ENCODE assay signal across 24 cellular contexts in genomic region chr7:148633761-148634160, GRCh38. TPM values are rescaled to one million over a fixed set of nuclear protein-coding genes. Genes with fewer than 3 reads are reported as not detected.
DNase-seq lines count a peak whose midpoint lies in the region; ATAC-seq, FAIRE-seq and TF ChIP-seq lines count a peak whose summit lies in the region.
"Had no signal": no experiment of that assay in that cellular context is flagged by ENCODE, and none has a peak within 500 bp of the region (broad histone marks: within the 10 kb centered on the region; RNA-seq: fewer than 3 reads in every experiment).

No MANE protein-coding gene starts in this region.

- H3K4me1 ChIP-seq in SK-N-SH (ENCODE audit: control insufficient read depth in 1 of 2, insufficient read depth in 2 of 2, low read depth in 1 of 2, low read length in 1 of 2) (peaks cover 0 to 2% of the 10 kb centered on the region in 2 experiments; a peak in 1 of 4 replicates), osteoblast (ENCODE audit: insufficient read depth, low read length) (no peaks in the 10 kb centered on the region), kidney (ENCODE audit: control insufficient read depth in 1 of 2, insufficient read depth in 1 of 2, low read depth in 1 of 2, low read length in 2 of 2) (no peaks in the 10 kb centered on the region)
- H3K4me1 ChIP-seq: SJCRH30 had no signal

- no peak for TF ChIP-seq CTCF in SK-N-SH (IDR thresholded peaks at IDR 0.05)
- TF ChIP-seq CTCF in osteoblast (IDR thresholded peaks at IDR 0.05; ENCODE audit: extremely low read depth, low read depth, low read length), result no peak
- no peak for TF ChIP-seq CTCF in kidney (IDR thresholded peaks at IDR 0.05; ENCODE audit: borderline replicate concordance, extremely low read depth, insufficient read depth)

- CTCF ChIA-PET in SK-N-SH (lab: Yijun Ruan, JAX), result interaction anchor here (0.7 to 1.5 kb wide), 3 partner anchors 9 to 25 kb away, joined by 4 read pairs; no protein-coding TSS in a partner anchor

- H3K36me3 ChIP-seq in SK-N-SH (replicated peaks in 1 of 2; ENCODE audit: control insufficient read depth in 1 of 2, insufficient read depth in 2 of 2, low read length in 1 of 2) (no peaks in the 10 kb centered on the region), osteoblast (ENCODE audit: insufficient read depth, low read length) (no peaks in the 10 kb centered on the region), kidney (ENCODE audit: control insufficient read depth in 1 of 2, insufficient read depth in 2 of 2, low read length in 2 of 2) (no peaks in the 10 kb centered on the region)
- H3K36me3 ChIP-seq: SJCRH30 had no signal

- POLR2A ChIA-PET in SK-N-SH (lab: Yijun Ruan, JAX), result no interaction called here

- H2AFZ ChIP-seq in SK-N-SH (ENCODE audit: low read depth), result no peak overlapping the region
- H2AFZ ChIP-seq in osteoblast (ENCODE audit: low read length), result no peak overlapping the region

- H3K27me3 ChIP-seq in SK-N-SH (ENCODE audit: insufficient read depth) (no peaks in the 10 kb centered on the region), osteoblast (ENCODE audit: insufficient read depth, low read length) (peaks cover 18% of the 10 kb centered on the region)
- H3K27me3 ChIP-seq: SJCRH30 had no signal

- TF ChIP-seq EP300 in SK-N-SH (IDR thresholded peaks at IDR 0.05; ENCODE audit: borderline replicate concordance in 1 of 2, low read depth in 1 of 2, low read length in 1 of 2), result no peak

- ATAC-seq in SK-N-SH treated with all-trans-retinoic acid at 6 μM for 48 hours (peak; percentile 25; the same call in 2 of the 3 replicates), GM21381 (IDR thresholded peaks at IDR 0.05; ENCODE audit: unreplicated experiment) (peak; percentile 73), GM21619 (IDR thresholded peaks at IDR 0.05; ENCODE audit: unreplicated experiment) (no peak), GM19328 (IDR thresholded peaks at IDR 0.05; ENCODE audit: unreplicated experiment) (no peak)
- ATAC-seq: CD8-positive, alpha-beta T cell; Panc1 had no signal

- no peak overlapping the region for H3K4me3 ChIP-seq in SK-N-SH (ENCODE audit: low read depth in 2 of 2, low read length in 1 of 2)
- no peak overlapping the region for H3K4me3 ChIP-seq in osteoblast (ENCODE audit: insufficient read depth, low read length)
- no peak overlapping the region for H3K4me3 ChIP-seq in kidney (ENCODE audit: low read length in 2 of 2)
- H3K4me3 ChIP-seq: SJCRH30 had no signal

- no peaks in the 10 kb centered on the region for H3F3A ChIP-seq in SK-N-SH (replicated peaks; ENCODE audit: insufficient read depth)

- H3K27ac ChIP-seq in SK-N-SH (ENCODE audit: low read depth in 2 of 2, low read length in 1 of 2) (no peak overlapping the region), osteoblast (ENCODE audit: low read depth, low read length) (no peak overlapping the region), kidney (ENCODE audit: low read depth in 2 of 2, low read length in 2 of 2) (no peak overlapping the region)
- H3K27ac ChIP-seq: HL-60, SJCRH30 had no signal

- TF ChIP-seq RAD21 in SK-N-SH (IDR thresholded peaks at IDR 0.05; ENCODE audit: low read length), result no peak

- intact Hi-C loops in kidney (cut with DNase I), result no loop called here

- no peak overlapping the region for H3K9ac ChIP-seq in SK-N-SH
- H3K9ac ChIP-seq in kidney (ENCODE audit: low read length in 2 of 2), result no peak overlapping the region

- 77% methylated on average over 6 of the region's 6 CpGs for WGBS in SK-N-SH (ENCODE audit: low lambda C conversion rate)

- H3K79me2 ChIP-seq in SK-N-SH (ENCODE audit: insufficient read depth) (no peaks in the 10 kb centered on the region), osteoblast (ENCODE audit: insufficient read depth, low read length) (no peaks in the 10 kb centered on the region)

- H3K9me2 ChIP-seq in SK-N-SH, result no peaks in the 10 kb centered on the region

- no peak overlapping the region for H3K4me2 ChIP-seq in SK-N-SH
- H3K4me2 ChIP-seq in osteoblast (ENCODE audit: insufficient read depth, low read length), result no peak overlapping the region

- FAIRE-seq in RCC 7860 (lab: Jason Lieb, UNC), result peak; percentile 97
- no peak for FAIRE-seq in kidney (lab: Jason Lieb, UNC)
- FAIRE-seq: endometrium, islet of Langerhans had no signal

- H4K20me1 ChIP-seq in SK-N-SH (ENCODE audit: insufficient read depth) (no peaks in the 10 kb centered on the region), osteoblast (ENCODE audit: insufficient read depth, low read length) (no peaks in the 10 kb centered on the region)

- H3K9me3 ChIP-seq in SK-N-SH, result no peaks in the 10 kb centered on the region
- no peaks in the 10 kb centered on the region for H3K9me3 ChIP-seq in osteoblast (ENCODE audit: low read depth, low read length)
- no peaks in the 10 kb centered on the region for H3K9me3 ChIP-seq in kidney (ENCODE audit: control insufficient read depth in 1 of 2, low read length in 2 of 2)
- H3K9me3 ChIP-seq: SJCRH30 had no signal

- DNase-seq in SK-N-SH, result no peak
- peak; percentile 63 for DNase-seq in RCC 7860 (ENCODE audit: low spot score)
- peak; percentile 56 for DNase-seq in osteoblast (ENCODE audit: insufficient read length, low spot score, missing footprints)
- DNase-seq in kidney, result no peak
- DNase-seq: 8988T; activated naive CD4-positive, alpha-beta T cell treated with anti-CD3 and anti-CD28 coated beads, Interleukin-2, amount 10 ng/mL, durations not matched to agents 7 days and 5 days; activated T-cell treated with anti-CD3 and anti-CD28 coated beads, Interleukin-2, amount 50 U/mL, for 4 hours; dermis blood vessel endothelial cell; H9; NCI-H2081; NCI-H82; SJCRH30 had no signal

TF ChIP-seq in SK-N-SH treated with all-trans-retinoic acid at 6 μM for 48 hours, 23 proteins besides CTCF, POLR2A, EP300 and RAD21 (continues in another document):
- TF ChIP-seq ARNTL (CRISPR knock-in tag; IDR thresholded peaks at IDR 0.05; ENCODE audit: borderline replicate concordance, low read depth), result no peak
- no peak for TF ChIP-seq PPARA (CRISPR knock-in tag; IDR thresholded peaks at IDR 0.05; ENCODE audit: borderline replicate concordance)
- no peak for TF ChIP-seq ZC3H10 (CRISPR knock-in tag; IDR thresholded peaks at IDR 0.05)
- TF ChIP-seq ZFP3 (CRISPR knock-in tag; IDR thresholded peaks at IDR 0.05), result no peak
- no peak for TF ChIP-seq ESRRG (CRISPR knock-in tag; IDR thresholded peaks at IDR 0.05)
- TF ChIP-seq TCF4 (CRISPR knock-in tag; IDR thresholded peaks at IDR 0.05; ENCODE audit: borderline replicate concordance), result no peak
- no peak for TF ChIP-seq PATZ1 (CRISPR knock-in tag; IDR thresholded peaks at IDR 0.05; ENCODE audit: borderline replicate concordance)

TF ChIP-seq in SK-N-SH, 30 proteins besides CTCF, POLR2A, EP300 and RAD21:
- TF ChIP-seq, protein P1, sequence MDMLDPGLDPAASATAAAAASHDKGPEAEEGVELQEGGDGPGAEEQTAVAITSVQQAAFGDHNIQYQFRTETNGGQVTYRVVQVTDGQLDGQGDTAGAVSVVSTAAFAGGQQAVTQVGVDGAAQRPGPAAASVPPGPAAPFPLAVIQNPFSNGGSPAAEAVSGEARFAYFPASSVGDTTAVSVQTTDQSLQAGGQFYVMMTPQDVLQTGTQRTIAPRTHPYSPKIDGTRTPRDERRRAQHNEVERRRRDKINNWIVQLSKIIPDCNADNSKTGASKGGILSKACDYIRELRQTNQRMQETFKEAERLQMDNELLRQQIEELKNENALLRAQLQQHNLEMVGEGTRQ (IDR thresholded peaks at IDR 0.05; ENCODE audit: borderline replicate concordance, low read depth, low read length), result no peak
- TF ChIP-seq FOXJ3 (CRISPR knock-in tag; IDR thresholded peaks at IDR 0.05) (no peak), MXI1 (IDR thresholded peaks at IDR 0.05; ENCODE audit: low read depth, low read length) (no peak), TAF1 (IDR thresholded peaks at IDR 0.05; ENCODE audit: borderline replicate concordance, low read depth, low read length) (no peak), RFX5 (IDR thresholded peaks at IDR 0.05; ENCODE audit: low read length) (no peak), CHD2 (IDR thresholded peaks at IDR 0.05; ENCODE audit: low read length, partially characterized antibody) (no peak), IRF3 (IDR thresholded peaks at IDR 0.05; ENCODE audit: low read depth, low read length) (no peak)

RNA-seq across cellular contexts. Expression of gene C7orf33, which starts 43.2 kb away (rescaled TPM):
- polyA plus RNA-seq in SK-N-SH (2012; rRNA removed) (not detected in 2 replicates), kidney (ENCODE audit: insufficient read depth, low read depth, low replicate concordance) (not detected)
- not detected in 2 replicates for polyA plus RNA-seq in SK-N-SH (2012; cell fraction: cytosol; rRNA removed)
- not detected in 2 replicates for polyA plus RNA-seq in SK-N-SH (2012; cell fraction: nucleus; rRNA removed)
- total RNA-seq in osteoblast (not detected in 2 replicates), kidney (not detected)
- total RNA-seq: activated T-cell treated with anti-CD3 and anti-CD28 coated beads, Interleukin-2, amount 50 U/mL, for 4 hours; CD8-positive, alpha-beta T cell; dermis blood vessel endothelial cell; G401; H9; liver had no signal
- polyA plus RNA-seq: liver, neural cell had no signal

Comparison
In these comparisons a context has a peak if more than half of its experiments do, and no peak if none do; other contexts are left out.
1. ATAC-seq: peak in SK-N-SH treated with all-trans-retinoic acid at 6 μM for 48 hours (single experiment) and GM21381 (single experiment); none in GM21619 (single experiment) and GM19328 (single experiment).
2. DNase-seq: peak in RCC 7860 (single experiment) and osteoblast (single experiment); none in SK-N-SH (single experiment) and kidney (single experiment).